8 cellular contexts compared by ENCODE assay signal in the genomic region with DNA sequence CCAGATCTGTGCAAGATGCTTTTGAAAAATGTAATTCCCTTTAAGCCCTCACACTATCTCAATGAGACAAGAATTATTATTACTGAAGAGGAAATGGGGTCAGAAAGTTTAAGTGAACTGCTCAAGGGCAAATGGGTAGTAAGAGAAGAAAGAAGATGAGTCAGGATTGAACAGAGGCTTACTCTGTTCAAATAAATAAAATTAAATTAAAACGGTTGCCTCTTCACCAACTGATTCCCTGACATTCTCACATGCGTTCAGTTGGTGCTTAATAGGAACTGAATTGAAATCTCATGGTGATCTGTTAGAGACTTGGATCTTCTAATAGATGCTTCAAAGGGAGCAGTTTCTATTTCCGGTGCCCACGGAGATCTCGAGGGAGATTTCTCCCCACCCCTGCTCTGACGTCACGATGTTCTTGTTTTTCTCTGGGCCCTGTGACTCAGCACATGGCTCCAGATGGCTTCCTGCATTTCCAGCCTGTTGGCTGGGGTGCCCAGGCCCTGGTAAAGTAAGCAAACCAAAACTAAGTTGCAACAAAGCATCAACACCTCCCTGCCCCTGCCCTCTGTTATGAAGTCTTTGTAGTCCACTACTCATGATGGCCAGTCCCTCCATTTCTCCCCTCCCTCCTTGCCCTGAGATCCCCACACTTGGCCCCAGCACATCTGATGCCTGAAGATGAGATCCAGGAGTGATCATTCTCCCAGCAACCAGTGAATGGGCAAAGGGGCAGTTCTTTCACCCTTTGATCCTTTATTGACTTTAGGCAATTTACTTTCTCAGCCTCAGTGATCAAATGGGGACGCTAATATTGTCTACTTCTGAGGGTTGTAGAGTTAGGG.
DNase-seq lines count a peak whose midpoint lies in the region; ATAC-seq and TF ChIP-seq lines count a peak whose summit lies in the region.

No MANE protein-coding gene starts in this region.

- ATAC-seq in HG03039 (IDR thresholded peaks at IDR 0.05; ENCODE audit: unreplicated experiment) (no peak), GM18498 (IDR thresholded peaks at IDR 0.05; ENCODE audit: unreplicated experiment) (no peak)

- H4K20me1 ChIP-seq in osteoblast (ENCODE audit: insufficient read depth, low read length) = no peaks in the 10 kb centered on the region

- no peak for TF ChIP-seq EP300 in suprapubic skin (IDR thresholded peaks at IDR 0.05)

- H3K4me1 ChIP-seq in osteoblast (ENCODE audit: insufficient read depth, low read length) = peaks cover 16% of the 10 kb centered on the region
- H3K4me1 ChIP-seq in suprapubic skin = peaks cover 24% of the 10 kb centered on the region

- H3K79me2 ChIP-seq in osteoblast (ENCODE audit: insufficient read depth, low read length) = no peaks in the 10 kb centered on the region

- H3K9me3 ChIP-seq in osteoblast (ENCODE audit: low read depth, low read length) (no peaks in the 10 kb centered on the region), suprapubic skin (no peaks in the 10 kb centered on the region)

- no peak for TF ChIP-seq POLR2A in suprapubic skin (IDR thresholded peaks at IDR 0.05)

- TF ChIP-seq CTCF in fibroblast of villous mesenchyme (IDR thresholded peaks at IDR 0.05; ENCODE audit: insufficient read depth, low read depth, low read length) (no peak), osteoblast (IDR thresholded peaks at IDR 0.05; ENCODE audit: extremely low read depth, low read depth, low read length) (no peak), suprapubic skin (IDR thresholded peaks at IDR 0.05) (no peak)

- peak overlapping the region; percentile 76 for H3K4me2 ChIP-seq in osteoblast (ENCODE audit: insufficient read depth, low read length)

- H3K4me3 ChIP-seq in fibroblast of villous mesenchyme (ENCODE audit: low read depth, low read length) = no peak overlapping the region
- peak overlapping the region; percentile 47 for H3K4me3 ChIP-seq in osteoblast (ENCODE audit: insufficient read depth, low read length)
- H3K4me3 ChIP-seq in suprapubic skin = no peak overlapping the region

- H3K27me3 ChIP-seq in osteoblast (ENCODE audit: insufficient read depth, low read length) = no peaks in the 10 kb centered on the region
- no peaks in the 10 kb centered on the region for H3K27me3 ChIP-seq in suprapubic skin

- no peaks in the 10 kb centered on the region for H3K36me3 ChIP-seq in osteoblast (ENCODE audit: insufficient read depth, low read length)
- H3K36me3 ChIP-seq in suprapubic skin = no peaks in the 10 kb centered on the region

- peak; percentile 68 for DNase-seq in GM04503 (ENCODE audit: low read depth)
- peak; percentile 75 for DNase-seq in RPMI8226
- DNase-seq in activated effector memory CD4-positive, alpha-beta T cell treated with Interleukin-2 at 50 U/mL for 16 hours = peak; percentile 60
- peak; percentile 97 for DNase-seq in fibroblast of villous mesenchyme (ENCODE audit: low read depth)
- DNase-seq in osteoblast (ENCODE audit: insufficient read length, low spot score, missing footprints) = peak; percentile 87
- peak; percentile 84 to 92 for DNase-seq in suprapubic skin (ENCODE audit: low spot score in 2 of 2)

- peak overlapping the region; percentile 90 for H2AFZ ChIP-seq in osteoblast (ENCODE audit: low read length)

- 13% methylated on average over 8 of the region's 8 CpGs for WGBS in suprapubic skin

- H3K27ac ChIP-seq in osteoblast (ENCODE audit: low read depth, low read length) (peak overlapping the region; percentile 92), suprapubic skin (peak overlapping the region; percentile 76)
